In genomic region chr2:191012845-191013616, GRCh38 we compare ENCODE assay signal across 8 cellular contexts. TPM values are rescaled to one million over a fixed set of nuclear protein-coding genes. Genes with fewer than 3 reads are reported as not detected.
DNase-seq lines count a peak whose midpoint lies in the region; ATAC-seq and TF ChIP-seq lines count a peak whose summit lies in the region.

No MANE protein-coding gene starts in this region.

- no peak overlapping the region for H4K8ac ChIP-seq in mesendoderm (ENCODE audit: low read depth, low read length)

- no peak for TF ChIP-seq CTCF in cardiac fibroblast (IDR thresholded peaks at IDR 0.05; ENCODE audit: low read depth, low read length)

- H3K4ac ChIP-seq in mesendoderm (ENCODE audit: low read depth, low read length) = no peak overlapping the region

- peak; percentile 4 for ATAC-seq in HG03432 (IDR thresholded peaks at IDR 0.05; ENCODE audit: unreplicated experiment)
- no peak for ATAC-seq in GM21737 (IDR thresholded peaks at IDR 0.05; ENCODE audit: unreplicated experiment)

- no peaks in the 10 kb centered on the region for H3K36me3 ChIP-seq in mesendoderm (ENCODE audit: control insufficient read depth, insufficient read depth, low read length)

- no CpG with 5 or more reads among the region's 11 CpGs for WGBS in mesendoderm (ENCODE audit: extremely low coverage, insufficient coverage, low lambda C conversion rate)

- no peak overlapping the region for H3K27ac ChIP-seq in mesendoderm (ENCODE audit: low read depth, low read length)

- no peak overlapping the region for H2AK5ac ChIP-seq in mesendoderm (ENCODE audit: low read length)

- H3K4me1 ChIP-seq in mesendoderm (ENCODE audit: control insufficient read depth, low read depth, low read length) = peaks cover 2% of the 10 kb centered on the region

- peak overlapping the region; percentile 85 to 93 for H3K4me3 ChIP-seq in cardiac fibroblast (replicated peaks in 1 of 2; ENCODE audit: low read depth in 2 of 2, low read length in 2 of 2)
- peak overlapping the region; percentile 63 for H3K4me3 ChIP-seq in mesendoderm (ENCODE audit: low read length)

- DNase-seq in AML-193 (lab: John Stamatoyannopoulos, UW) (peak; percentile 39 to 56), cardiac fibroblast (ENCODE audit: low read depth in 2 of 2) (peak; percentile 51), mesendoderm (no peak), NCI-H774 (lab: John Stamatoyannopoulos, UW) (no peak), cerebellar cortex (ENCODE audit: low spot score) (no peak), cerebellar nuclear complex (lab: John Stamatoyannopoulos, UW) (no peak)

- no peak overlapping the region for H3K18ac ChIP-seq in mesendoderm (ENCODE audit: low read length)

- no peak overlapping the region for H3K23ac ChIP-seq in mesendoderm (ENCODE audit: low read length)

- peak overlapping the region; percentile 74 for H3K9ac ChIP-seq in mesendoderm (ENCODE audit: low read length)

- peaks cover 3% of the 10 kb centered on the region for H3K79me1 ChIP-seq in mesendoderm (ENCODE audit: low read length)

- peak overlapping the region; percentile 94 for H3K56ac ChIP-seq in mesendoderm (ENCODE audit: low read length)

- H3K79me2 ChIP-seq in mesendoderm (ENCODE audit: control insufficient read depth, insufficient read depth, low read length) = peaks cover 2% of the 10 kb centered on the region

- H3K4me2 ChIP-seq in mesendoderm (ENCODE audit: low read length) = peak overlapping the region; percentile 68

- no peak overlapping the region for H2BK120ac ChIP-seq in mesendoderm (ENCODE audit: low read depth, low read length)

- no peak overlapping the region for H2BK5ac ChIP-seq in mesendoderm (ENCODE audit: low read length)

- H4K5ac ChIP-seq in mesendoderm (ENCODE audit: low read length) = no peak overlapping the region

- no peaks in the 10 kb centered on the region for H3K27me3 ChIP-seq in mesendoderm (ENCODE audit: insufficient read depth, low read length, poor library complexity)

- H2BK15ac ChIP-seq in mesendoderm (replicated peaks; ENCODE audit: low read depth) = no peak overlapping the region

RNA-seq across cellular contexts. Expression of gene STAT1, which starts 0.9 kb away (rescaled TPM):
- polyA plus RNA-seq in mesendoderm (2013, experiment 1 of 2) = 21.3 TPM
- 21.5 TPM for polyA plus RNA-seq in mesendoderm (2013, experiment 2 of 2)

Comparison
In these comparisons a context has a peak if more than half of its experiments do, and no peak if none do; other contexts are left out.
1. DNase-seq: peak in AML-193 (2 of 2) and cardiac fibroblast (2 of 2); none in mesendoderm (single experiment), NCI-H774 (single experiment), cerebellar cortex (single experiment) and cerebellar nuclear complex (0 of 2).